Comparison of ENCODE assay signal across 8 cellular contexts in the genomic region with DNA sequence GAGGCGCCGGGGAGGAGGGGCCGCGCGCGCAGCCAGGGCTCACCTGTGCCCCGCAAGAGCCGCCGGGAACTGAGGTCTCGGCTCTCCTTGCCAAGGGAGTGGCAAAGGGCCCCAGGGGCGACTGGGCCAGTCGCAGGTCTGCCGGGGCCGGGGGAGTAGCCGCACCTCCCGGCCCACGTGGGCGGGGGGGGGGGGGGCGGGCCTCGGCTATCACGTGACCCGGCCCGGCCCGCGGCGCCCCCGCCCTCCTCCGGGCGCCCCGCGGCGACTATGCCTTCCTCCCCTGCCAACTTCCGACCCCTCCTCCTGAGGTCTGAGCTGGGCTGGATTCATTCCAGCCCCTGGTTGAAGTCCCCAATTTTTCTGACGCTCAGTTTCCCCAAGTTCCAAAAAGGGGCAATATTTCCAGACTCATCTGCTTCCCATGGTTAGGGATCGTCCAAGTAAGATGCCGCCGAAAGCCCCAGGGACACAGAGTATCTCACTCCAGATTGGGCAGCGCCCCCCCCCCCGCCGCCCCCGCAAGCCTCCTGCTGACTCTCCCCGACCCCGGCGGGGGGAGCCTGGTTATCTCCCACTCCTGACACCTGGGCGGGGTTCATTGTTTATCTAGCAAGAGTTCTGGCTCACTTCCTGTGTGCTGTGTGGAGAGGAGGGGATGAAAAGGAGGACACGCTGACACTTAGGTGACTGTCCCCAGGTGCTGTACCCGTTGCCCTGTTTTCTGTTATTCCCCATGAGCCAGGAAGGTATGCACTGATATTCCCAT.
DNase-seq lines count a peak whose midpoint lies in the region; ATAC-seq lines count a peak whose summit lies in the region.

A gene with protein sequence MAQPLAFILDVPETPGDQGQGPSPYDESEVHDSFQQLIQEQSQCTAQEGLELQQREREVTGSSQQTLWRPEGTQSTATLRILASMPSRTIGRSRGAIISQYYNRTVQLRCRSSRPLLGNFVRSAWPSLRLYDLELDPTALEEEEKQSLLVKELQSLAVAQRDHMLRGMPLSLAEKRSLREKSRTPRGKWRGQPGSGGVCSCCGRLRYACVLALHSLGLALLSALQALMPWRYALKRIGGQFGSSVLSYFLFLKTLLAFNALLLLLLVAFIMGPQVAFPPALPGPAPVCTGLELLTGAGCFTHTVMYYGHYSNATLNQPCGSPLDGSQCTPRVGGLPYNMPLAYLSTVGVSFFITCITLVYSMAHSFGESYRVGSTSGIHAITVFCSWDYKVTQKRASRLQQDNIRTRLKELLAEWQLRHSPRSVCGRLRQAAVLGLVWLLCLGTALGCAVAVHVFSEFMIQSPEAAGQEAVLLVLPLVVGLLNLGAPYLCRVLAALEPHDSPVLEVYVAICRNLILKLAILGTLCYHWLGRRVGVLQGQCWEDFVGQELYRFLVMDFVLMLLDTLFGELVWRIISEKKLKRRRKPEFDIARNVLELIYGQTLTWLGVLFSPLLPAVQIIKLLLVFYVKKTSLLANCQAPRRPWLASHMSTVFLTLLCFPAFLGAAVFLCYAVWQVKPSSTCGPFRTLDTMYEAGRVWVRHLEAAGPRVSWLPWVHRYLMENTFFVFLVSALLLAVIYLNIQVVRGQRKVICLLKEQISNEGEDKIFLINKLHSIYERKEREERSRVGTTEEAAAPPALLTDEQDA (minus strand): TSS at position 140 of the 769 bp plus-strand sequence. CDS start 1,923 bp downstream, outside the sequence.

- peaks cover 60% of the 10 kb centered on the region for H3K4me1 Mint-ChIP-seq in memory B cell

- peaks cover 21% of the 10 kb centered on the region for H3K36me3 Mint-ChIP-seq in memory B cell

- DNase-seq in Ammon's horn (ENCODE audit: low spot score) (peak; percentile 62), NCI-H510A (lab: John Stamatoyannopoulos, UW) (peak; percentile 85), memory B cell (ENCODE audit: low spot score in 2 of 2) (peak; percentile 59 to 65)
- DNase-seq in activated CD4-positive, alpha-beta T cell treated with anti-CD3 and anti-CD28 coated beads, Interleukin-2, amount 50 U/mL, for 4 hours: peak; percentile 60 to 64
- DNase-seq in effector memory CD4-positive, alpha-beta T cell: peak; percentile 68 to 77 (median 69)
- peak; percentile 67 for DNase-seq in stimulated activated naive CD4-positive, alpha-beta T cell treated with Interleukin-2 at 50 U/mL for 16 hours (lab: John Stamatoyannopoulos, UW)

- H3K4me3 Mint-ChIP-seq in memory B cell: peak within 1 kb of the TSS; percentile 98

- peak within 1 kb of the TSS; percentile 97 for H3K4me3 ChIP-seq in effector memory CD4-positive, alpha-beta T cell (ENCODE audit: insufficient read depth, low read depth, low read length, poor library complexity, severe bottlenecking)

- H3K27me3 ChIP-seq in effector memory CD4-positive, alpha-beta T cell (replicated peaks; ENCODE audit: control insufficient read depth, insufficient read depth, low read length, poor library complexity, severe bottlenecking): no peaks in the 10 kb centered on the region

- peaks cover 29% of the 10 kb centered on the region for H3K36me3 ChIP-seq in effector memory CD4-positive, alpha-beta T cell (ENCODE audit: control insufficient read depth, insufficient read depth, low read length)

- peak within 1 kb of the TSS; percentile 91 for H3K27ac Mint-ChIP-seq in memory B cell

- no peaks in the 10 kb centered on the region for H3K27me3 Mint-ChIP-seq in memory B cell

- no peaks in the 10 kb centered on the region for H3K9me3 Mint-ChIP-seq in memory B cell

- peak within 1 kb of the TSS; percentile 86 for H3K27ac ChIP-seq in effector memory CD4-positive, alpha-beta T cell (ENCODE audit: insufficient read depth, low read length, poor library complexity, severe bottlenecking)

- ATAC-seq in GM19452 (IDR thresholded peaks at IDR 0.05; ENCODE audit: unreplicated experiment) (peak; percentile 23), memory B cell (ENCODE audit: low read depth) (peak; percentile 34), HG03196 (IDR thresholded peaks at IDR 0.05; ENCODE audit: unreplicated experiment) (no peak)

- H3K9me3 ChIP-seq in effector memory CD4-positive, alpha-beta T cell (ENCODE audit: control insufficient read depth, low read length): no peaks in the 10 kb centered on the region

- H3K4me1 ChIP-seq in effector memory CD4-positive, alpha-beta T cell (ENCODE audit: control insufficient read depth, insufficient read depth, low read length, poor library complexity, severe bottlenecking): peaks cover 75% of the 10 kb centered on the region
